ENCODE assay signal across 34 cellular contexts in genomic region chr3:39446444-39446843, GRCh38. TPM values are rescaled to one million over a fixed set of nuclear protein-coding genes. Genes with fewer than 3 reads are reported as not detected.
"Had no signal": no experiment of that assay in that cellular context is flagged by ENCODE, and none has a peak within 500 bp of the region (broad histone marks: within the 10 kb centered on the region; RNA-seq: fewer than 3 reads in every experiment).

No MANE protein-coding gene starts in this region.

- FAIRE-seq: colon, endometrium, endothelial cell of umbilical vein had no signal

- DNase-seq: activated CD4-positive, alpha-beta memory T cell treated with anti-CD3 and anti-CD28 coated beads for 36 hours; activated CD4-positive, alpha-beta T cell treated with anti-CD3 and anti-CD28 coated beads for 36 hours; activated CD4-positive, alpha-beta T cell treated with anti-CD3 and anti-CD28 coated beads, Interleukin-2, amount 10 ng/mL, durations not matched to agents 24 days and 14 days; activated CD4-positive, CD25-positive, alpha-beta regulatory T cell; activated CD4-positive, CD25-positive, alpha-beta regulatory T cell treated with anti-CD3 and anti-CD28 coated beads, Interleukin-2, amount 50 U/mL, for 72 hours; activated CD8-positive, alpha-beta memory T cell treated with anti-CD3 and anti-CD28 coated beads, Interleukin-2, amount 10 ng/mL, durations not matched to agents 7 days and 5 days; activated CD8-positive, alpha-beta memory T cell treated with anti-CD3 and anti-CD28 coated beads, Interleukin-2, amount 50 U/mL, for 4 hours; activated CD8-positive, alpha-beta T cell treated with anti-CD3 and anti-CD28 coated beads, Interleukin-2, amount 10 ng/mL, durations not matched to agents 7 days and 5 days; activated effector memory CD4-positive, alpha-beta T cell treated with anti-CD3 and anti-CD28 coated beads, Interleukin-2, amount 50 U/mL, for 16 hours; activated naive CD4-positive, alpha-beta T cell treated with anti-CD3 and anti-CD28 coated beads for 36 hours; activated naive CD8-positive, alpha-beta T cell treated with anti-CD3 and anti-CD28 coated beads for 36 hours; activated T-cell treated with anti-CD3 and anti-CD28 coated beads, Interleukin-2, amount 50 U/mL, for 1 hour; activated T-cell treated with anti-CD3 and anti-CD28 coated beads, Interleukin-2, amount 50 U/mL, for 48 hours; amniotic stem cell; body of pancreas; caudate nucleus; cortex of kidney; dermis blood vessel endothelial cell; effector CD8-positive, alpha-beta T cell; esophagus squamous epithelium; foreskin melanocyte; T-helper 2 cell had no signal

- H3K4me3 ChIP-seq: body of pancreas, esophagus squamous epithelium, gastroesophageal sphincter had no signal

- H3K27ac ChIP-seq: body of pancreas, epithelial cell of prostate, esophagus squamous epithelium, gastroesophageal sphincter had no signal

- H3K27me3 ChIP-seq: body of pancreas had no signal

RNA-seq across cellular contexts. Expression of gene MOBP, which starts 21.0 kb away (rescaled TPM):
- total RNA-seq: activated CD4-positive, alpha-beta memory T cell treated with anti-CD3 and anti-CD28 coated beads for 36 hours; activated CD4-positive, alpha-beta T cell treated with anti-CD3 and anti-CD28 coated beads for 36 hours; activated CD4-positive, alpha-beta T cell treated with anti-CD3 and anti-CD28 coated beads, Interleukin-2, amount 10 ng/mL, durations not matched to agents 24 days and 14 days; activated CD8-positive, alpha-beta memory T cell treated with anti-CD3 and anti-CD28 coated beads for 36 hours; activated CD8-positive, alpha-beta memory T cell treated with anti-CD3 and anti-CD28 coated beads, Interleukin-2, amount 10 ng/mL, durations not matched to agents 7 days and 5 days; activated CD8-positive, alpha-beta T cell treated with anti-CD3 and anti-CD28 coated beads, Interleukin-2, amount 10 ng/mL, durations not matched to agents 7 days and 5 days; activated naive CD4-positive, alpha-beta T cell treated with anti-CD3 and anti-CD28 coated beads for 36 hours; activated naive CD8-positive, alpha-beta T cell treated with anti-CD3 and anti-CD28 coated beads for 36 hours; activated T-helper 1 cell treated with anti-CD3 and anti-CD28 coated beads, Interleukin-12 subunit alpha, Interleukin-12 subunit beta, Interleukin-2, Interleukin-4 antibody, amounts not matched to agents 30 ng/mL and 10 ng/mL and 1 ng/mL, durations not matched to agents 14 hours and 24 hours and 36 hours; activated T-helper 2 cell treated with anti-CD3 and anti-CD28 coated beads, Interferon-gamma antibody, Interleukin-2, Interleukin-4, amounts not matched to agents 10 μg/mL and 5 μg/mL and 100 μg/mL, durations not matched to agents 14 hours and 24 hours and 36 hours; body of pancreas; chondrocyte; dermis blood vessel endothelial cell; esophagus squamous epithelium; fibroblast of lung; fibroblast of villous mesenchyme; T-helper 1 cell treated with Interleukin-12 subunit alpha and Interleukin-12 subunit beta and Interleukin-4 antibody, amounts not matched to agents 30 ng/mL and 1 ng/mL, for 36 hours had no signal
